ENCODE assay signal across 1 cellular context in genomic region chr2:69804416-69804815, GRCh38.
TF ChIP-seq lines count a peak whose summit lies in the region.

No MANE protein-coding gene starts in this region.

TF ChIP-seq in GM23338, 12 proteins besides CTCF, POLR2A, EP300 and RAD21:
- no peak for TF ChIP-seq ZNF331 (CRISPR knock-in tag; IDR thresholded peaks at IDR 0.05; ENCODE audit: low read depth)
- TF ChIP-seq POLR2AphosphoS5 (IDR thresholded peaks at IDR 0.05; ENCODE audit: low read depth): no peak
- TF ChIP-seq ETS1 (IDR thresholded peaks at IDR 0.05): no peak
TF ChIP-seq in GM23338: peak in this region for 0.
